In the genomic region with DNA sequence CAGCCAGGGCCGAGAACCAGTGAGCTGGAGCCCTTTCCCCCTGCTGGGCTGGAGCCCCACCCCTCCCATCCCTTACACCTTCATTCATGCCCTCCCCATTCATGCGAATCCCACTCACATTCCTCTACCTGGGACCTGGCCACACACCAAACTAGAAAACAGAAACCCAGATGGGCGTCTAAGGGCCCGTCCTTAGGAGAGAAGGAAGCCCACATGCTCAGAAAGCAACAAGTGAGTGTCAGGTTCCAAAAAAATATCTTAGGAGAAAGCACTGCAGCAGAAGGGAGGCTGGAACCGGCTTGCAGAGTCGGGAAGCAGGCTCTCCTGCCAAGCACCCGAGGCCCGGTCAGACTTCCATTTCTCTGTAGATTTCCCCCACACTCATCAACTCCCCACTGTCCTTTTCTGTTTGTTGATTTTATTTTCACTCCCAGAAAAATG, we compare ENCODE assay signal across 13 cellular contexts. TPM values are rescaled to one million over a fixed set of nuclear protein-coding genes. Genes with fewer than 3 reads are reported as not detected.
A peak's percentile ranks its signal among the peaks of the same experiment; 100 is the strongest.
DNase-seq lines count a peak whose midpoint lies in the region; ATAC-seq and TF ChIP-seq lines count a peak whose summit lies in the region.
"Had no signal": no experiment of that assay in that cellular context is flagged by ENCODE, and none has a peak within 500 bp of the region (broad histone marks: within the 10 kb centered on the region; RNA-seq: fewer than 3 reads in every experiment).

No MANE protein-coding gene starts in this region.

- H3K4me3 Mint-ChIP-seq in activated T-cell treated with anti-CD3 and anti-CD28 coated beads, Interleukin-2, amount 50 U/mL, for 72 hours: peak overlapping the region; percentile 94 to 96
- peak overlapping the region; percentile 94 for H3K4me3 Mint-ChIP-seq in activated naive CD4-positive, alpha-beta T cell treated with anti-CD3 and anti-CD28 coated beads, Interleukin-2, amount 50 U/mL, for 24 hours
- H3K4me3 Mint-ChIP-seq in type B pancreatic cell: peak overlapping the region; percentile 72

- no peak for TF ChIP-seq CTCF in type B pancreatic cell (conservative IDR thresholded peaks at IDR 0.05)

- peak overlapping the region; percentile 100 for H3K27ac Mint-ChIP-seq in activated T-cell treated with anti-CD3 and anti-CD28 coated beads, Interleukin-2, amount 50 U/mL, for 72 hours
- peak overlapping the region; percentile 98 for H3K27ac Mint-ChIP-seq in activated naive CD4-positive, alpha-beta T cell treated with anti-CD3 and anti-CD28 coated beads, Interleukin-2, amount 50 U/mL, for 24 hours
- peak overlapping the region; percentile 68 for H3K27ac Mint-ChIP-seq in type B pancreatic cell

- H3K27me3 Mint-ChIP-seq in activated T-cell treated with anti-CD3 and anti-CD28 coated beads, Interleukin-2, amount 50 U/mL, for 72 hours (ENCODE audit: low read depth): no peaks in the 10 kb centered on the region
- no peaks in the 10 kb centered on the region for H3K27me3 Mint-ChIP-seq in activated naive CD4-positive, alpha-beta T cell treated with anti-CD3 and anti-CD28 coated beads, Interleukin-2, amount 50 U/mL, for 24 hours
- peaks cover 21% of the 10 kb centered on the region for H3K27me3 Mint-ChIP-seq in type B pancreatic cell

- intact Hi-C loops in Right ventricle myocardium superior (cut with DNase I): no loop called here

- no peak for DNase-seq in activated T-cell treated with anti-CD3 and anti-CD28 coated beads, Interleukin-2, amount 50 U/mL, for 72 hours
- no peak for DNase-seq in activated T-cell treated with anti-CD3 and anti-CD28 coated beads, Interleukin-2, amount 50 U/mL, for 1 hour
- DNase-seq in left kidney (ENCODE audit: low read depth, low spot score) (peak; percentile 78), type B pancreatic cell (ENCODE audit: extremely low spot score, unreplicated experiment) (no peak), RKO (ENCODE audit: low spot score) (no peak), SIG-M5 treated with dmso at 0.1 percent for 504 hours (lab: John Stamatoyannopoulos, UW; ENCODE audit: unreplicated experiment) (no peak), Right ventricle myocardium superior (no peak)
- DNase-seq: DMS53, foreskin melanocyte, NCI-H1105, NCI-H510A had no signal

- peaks cover 100% of the 10 kb centered on the region for H3K4me1 Mint-ChIP-seq in activated T-cell treated with anti-CD3 and anti-CD28 coated beads, Interleukin-2, amount 50 U/mL, for 72 hours (ENCODE audit: low read depth)
- peaks cover 95% of the 10 kb centered on the region for H3K4me1 Mint-ChIP-seq in activated naive CD4-positive, alpha-beta T cell treated with anti-CD3 and anti-CD28 coated beads, Interleukin-2, amount 50 U/mL, for 24 hours
- H3K4me1 Mint-ChIP-seq in type B pancreatic cell (ENCODE audit: unreplicated experiment): peaks cover 57% of the 10 kb centered on the region

- no peaks in the 10 kb centered on the region for H3K9me3 Mint-ChIP-seq in activated T-cell treated with anti-CD3 and anti-CD28 coated beads, Interleukin-2, amount 50 U/mL, for 72 hours
- no peaks in the 10 kb centered on the region for H3K9me3 Mint-ChIP-seq in activated naive CD4-positive, alpha-beta T cell treated with anti-CD3 and anti-CD28 coated beads, Interleukin-2, amount 50 U/mL, for 24 hours
- H3K9me3 Mint-ChIP-seq in type B pancreatic cell: no peaks in the 10 kb centered on the region

- peaks cover 10 to 16% of the 10 kb centered on the region in 2 donors for H3K36me3 Mint-ChIP-seq in activated T-cell treated with anti-CD3 and anti-CD28 coated beads, Interleukin-2, amount 50 U/mL, for 72 hours (ENCODE audit: insufficient read depth in 2 of 2)
- peaks cover 5% of the 10 kb centered on the region for H3K36me3 Mint-ChIP-seq in activated naive CD4-positive, alpha-beta T cell treated with anti-CD3 and anti-CD28 coated beads, Interleukin-2, amount 50 U/mL, for 24 hours
- H3K36me3 Mint-ChIP-seq in type B pancreatic cell: no peaks in the 10 kb centered on the region
- H3K36me3 Mint-ChIP-seq: IgD-negative memory B cell had no signal

- ATAC-seq in activated T-cell treated with anti-CD3 and anti-CD28 coated beads, Interleukin-2, amount 50 U/mL, for 72 hours (replicated peaks in 1 of 2): no peak
- ATAC-seq in Right ventricle myocardium superior (ENCODE audit: poor library complexity): no peak

RNA-seq across cellular contexts. Expression of a gene that starts 13.6 kb away (rescaled TPM):
- total RNA-seq in activated T-cell treated with anti-CD3 and anti-CD28 coated beads, Interleukin-2, amount 50 U/mL, for 72 hours: 10 to 100 TPM; 54.4 to 58.0 TPM
- total RNA-seq in type B pancreatic cell (ENCODE audit: low replicate concordance) (11.4 and 32.0 TPM in 2 replicates), Right ventricle myocardium superior (0.08 TPM)

Comparison
In these comparisons a context has a peak if more than half of its experiments do, and no peak if none do; other contexts are left out.
1. RNA of a gene that starts 13.6 kb away (total RNA-seq): 54.4 to 58.0 TPM in activated T-cell treated with anti-CD3 and anti-CD28 coated beads, Interleukin-2, amount 50 U/mL, for 72 hours and 11.4 to 32.0 TPM in type B pancreatic cell; 0.08 TPM in Right ventricle myocardium superior (single experiment); every median in the first group is over 10 times any median in the second.
2. Peak in every context shown above with its lines, with median percentiles within 50 percentile points of each other: H3K27ac Mint-ChIP-seq and H3K4me3 Mint-ChIP-seq.